Comparison of ENCODE assay signal across 1 cellular context in genomic region chr1:25944986-25945385, GRCh38.
TF ChIP-seq lines count a peak whose summit lies in the region.

No MANE protein-coding gene starts in this region.

TF ChIP-seq in endothelial cell of umbilical vein, 7 proteins besides CTCF, POLR2A, EP300 and RAD21 (continued from another document):
- TF ChIP-seq FOS (IDR thresholded peaks at IDR 0.05; ENCODE audit: borderline replicate concordance, insufficient read depth, low read length), result no peak
